ENCODE assay signal across 19 cellular contexts in the genomic region with DNA sequence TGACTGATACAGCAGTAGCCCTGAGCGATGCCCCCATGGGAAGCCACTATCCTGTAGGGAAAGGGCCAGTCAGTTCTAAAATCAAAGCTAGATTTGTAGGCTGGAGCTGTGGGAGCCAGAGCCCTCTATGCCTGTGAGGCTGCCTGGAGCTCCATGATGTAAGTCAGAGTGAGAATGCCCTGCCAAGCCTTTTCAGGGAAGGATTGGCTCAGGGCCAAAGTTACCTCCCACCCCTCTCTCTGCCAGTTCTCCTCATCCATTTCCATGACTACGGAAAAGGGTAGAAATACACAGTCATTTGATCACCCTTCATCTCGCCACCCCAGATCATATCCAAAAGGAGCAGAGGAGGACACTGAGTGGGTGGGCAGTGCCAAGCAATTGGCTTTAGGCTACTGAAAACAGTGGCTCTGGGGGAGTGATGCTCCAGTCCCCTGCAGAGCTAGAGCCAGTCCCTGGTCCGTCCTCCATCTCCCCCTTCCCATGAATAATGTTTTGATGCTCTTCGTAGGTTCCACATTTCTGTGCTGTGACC. TPM values are rescaled to one million over a fixed set of nuclear protein-coding genes. Genes with fewer than 3 reads are reported as not detected.
DNase-seq lines count a peak whose midpoint lies in the region; ATAC-seq, FAIRE-seq and TF ChIP-seq lines count a peak whose summit lies in the region.
"Had no signal": no experiment of that assay in that cellular context is flagged by ENCODE, and none has a peak within 500 bp of the region (broad histone marks: within the 10 kb centered on the region; RNA-seq: fewer than 3 reads in every experiment).

No MANE protein-coding gene starts in this region.

- no peaks in the 10 kb centered on the region for H3K9me1 ChIP-seq in K562 (ENCODE audit: control insufficient read depth, insufficient read depth, low read length)

- no peak for FAIRE-seq in K562 (lab: Jason Lieb, UNC)

- DNase-seq in NCI-H1694 (lab: John Stamatoyannopoulos, UW) (peak; percentile 94), NCI-H2227 treated with DMSO at 0.1 percent for 48 hours (lab: John Stamatoyannopoulos, UW) (peak; percentile 65), K562 (ENCODE audit: extremely low read depth in 1 of 4, low spot score in 3 of 4) (no peak), DMS153 (lab: John Stamatoyannopoulos, UW) (no peak)
- DNase-seq: CD8-positive, alpha-beta memory T cell; EL; IMR-90; NCI-H187; NCI-H524 treated with DMSO at 0.1 percent for 48 hours; PC-3; T-cell had no signal

- in situ Hi-C loops in K562 (cut with MboI): no loop called here

- TF ChIP-seq POLR2A in K562 (conservative IDR thresholded peaks at IDR 0.05): no peak

- no peaks in the 10 kb centered on the region; a peak in 1 of 5 replicates for H3K27me3 ChIP-seq in K562 (ENCODE audit: control insufficient read depth in 2 of 2, insufficient read depth in 2 of 2, low read length in 2 of 2)
- H3K27me3 ChIP-seq: BLaER1 had no signal

- H3K9me3 ChIP-seq in HEK293 (ENCODE audit: control insufficient read depth, insufficient read depth, low read depth, low read length): no peaks in the 10 kb centered on the region
- no peaks in the 10 kb centered on the region for H3K9me3 ChIP-seq in K562 (replicated peaks; ENCODE audit: control insufficient read depth, insufficient read depth, low read depth, low read length)
- H3K9me3 ChIP-seq: BLaER1, HAP-1 had no signal

- no peaks in the 10 kb centered on the region for H3K79me2 ChIP-seq in K562 (ENCODE audit: control insufficient read depth, insufficient read depth, low read length)

- TF ChIP-seq RAD21 in K562 (CRISPR knock-in tag; conservative IDR thresholded peaks at IDR 0.05 in 1 of 2, IDR thresholded peaks at IDR 0.05 in 1 of 2): no peak

- no peak overlapping the region for H2AFZ ChIP-seq in K562 (ENCODE audit: low read depth, low read length)

- BruUV-seq in K562 (replicated peaks; lab: Mats Ljungman, UMichigan): no TSS peak

- POLR2A ChIA-PET in HEK293 (lab: Yijun Ruan, JAX): no interaction called here
- POLR2A ChIA-PET in K562 (lab: Yijun Ruan, JAX): interaction anchor here (0.7 kb wide), 1 partner anchor 76 kb away, joined by 3 read pairs; no protein-coding TSS in a partner anchor

- TF ChIP-seq CTCF in HEK293 (tag by site-specific recombination; IDR thresholded peaks at IDR 0.05) (no peak), K562 (IDR thresholded peaks at IDR 0.05 in 2 of 3, conservative IDR thresholded peaks at IDR 0.05 in 1 of 3; ENCODE audit: insufficient read depth in 2 of 3, low read depth in 1 of 3, low read length in 3 of 3) (no peak)

- no peaks in the 10 kb centered on the region for H3K4me1 ChIP-seq in HEK293 (ENCODE audit: control insufficient read depth, insufficient read depth, low read length)
- no peaks in the 10 kb centered on the region for H3K4me1 ChIP-seq in K562 (replicated peaks in 1 of 2; ENCODE audit: control insufficient read depth in 2 of 2, insufficient read depth in 2 of 2, low read length in 2 of 2)
- H3K4me1 ChIP-seq: BLaER1, HAP-1 had no signal

- no peak overlapping the region for H3K4me2 ChIP-seq in K562 (ENCODE audit: insufficient read depth, low read length)
- H3K4me2 ChIP-seq: BLaER1 had no signal

- H3K27ac ChIP-seq in HEK293 (ENCODE audit: extremely low read depth, low read depth, low read length): no peak overlapping the region
- no peak overlapping the region for H3K27ac ChIP-seq in K562 (ENCODE audit: extremely low read depth, low read depth, low read length)
- H3K27ac ChIP-seq: BLaER1 had no signal

- 0 out of 2 replicates have a peak, but pooled peaks cover 7% of the 10 kb centered on the region for H4K20me1 ChIP-seq in K562 (replicated peaks; ENCODE audit: control insufficient read depth, insufficient read depth, low read length)
- H4K20me1 ChIP-seq: BLaER1 had no signal

- H3K9ac ChIP-seq in K562 (ENCODE audit: insufficient read depth in 1 of 2, low read depth in 2 of 2, low read length in 2 of 2): no peak overlapping the region
- H3K9ac ChIP-seq: BLaER1 had no signal

- H3K36me3 ChIP-seq in HEK293 (ENCODE audit: control insufficient read depth in 2 of 2, insufficient read depth in 1 of 2, low read length in 2 of 2) (no peaks in the 10 kb centered on the region), K562 (ENCODE audit: control insufficient read depth, insufficient read depth, low read length) (no peaks in the 10 kb centered on the region)
- H3K36me3 ChIP-seq: BLaER1, HAP-1 had no signal

- no peak for ATAC-seq in K562
- ATAC-seq in HG03039 (IDR thresholded peaks at IDR 0.05; ENCODE audit: unreplicated experiment): no peak
- no peak for ATAC-seq in GM18873 (IDR thresholded peaks at IDR 0.05; ENCODE audit: low FRiP score, unreplicated experiment)
- ATAC-seq: PC-3, T-cell had no signal

- intact Hi-C loops in K562 (cut with micrococcal nuclease): no loop called here

- H3K4me3 ChIP-seq in HEK293 (ENCODE audit: low read depth, low read length): no peak overlapping the region
- H3K4me3 ChIP-seq in K562: no peak overlapping the region
- H3K4me3 ChIP-seq: BLaER1, HAP-1 had no signal

- CTCF ChIA-PET in HEK293 (lab: Yijun Ruan, JAX) (interaction anchor here (0.7 to 2.0 kb wide), 3 partner anchors 31 to 177 kb away, joined by 3 to 7 read pairs (median 3); no protein-coding TSS in a partner anchor), K562 (lab: Yijun Ruan, JAX; ENCODE audit: low intra/inter-chr PET ratio) (no interaction called here)

- 0% methylated on average over 5 of the region's 5 CpGs for WGBS in K562 (ENCODE audit: insufficient coverage, low coverage, missing lambda C conversion rate)

- no peak for TF ChIP-seq EP300 in K562 (IDR thresholded peaks at IDR 0.05; ENCODE audit: low read length)

TF ChIP-seq in K562, 482 proteins besides CTCF, POLR2A, EP300 and RAD21:
- TF ChIP-seq L3MBTL2 (IDR thresholded peaks at IDR 0.05): no peak
- no peak for TF ChIP-seq ZSCAN29 (IDR thresholded peaks at IDR 0.05)
- TF ChIP-seq NFIC (IDR thresholded peaks at IDR 0.05): peak; percentile 60; the same call in 1 of the 2 replicates

RNA-seq across cellular contexts. Expression of a gene that starts 59.5 kb away (rescaled TPM):
- total RNA-seq in K562 (2011; cell fraction: chromatin; rRNA removed; ENCODE audit: low replicate concordance): not detected in 2 replicates
- total RNA-seq in K562 (2011; cell fraction: nucleolus; rRNA removed): not detected in 2 replicates
- total RNA-seq in K562 (2011; cell fraction: nucleoplasm; rRNA removed): not detected in 2 replicates
- not detected in 2 replicates for total RNA-seq in K562 (2014; rRNA removed)
- total RNA-seq in K562 (2014; rRNA removed; fragmentation: Illumina TruSeq; extraction: Trizol): not detected in 2 replicates
- not detected in 2 replicates for total RNA-seq in K562 (2015; rRNA removed; fragmentation: Illumina TruSeq; extraction: Trizol)
- 0.09 TPM in 1 of 2 replicates, not detected in the other for total RNA-seq in K562 (2021)
- polyA plus RNA-seq in K562 (2011; rRNA removed): not detected in 2 replicates
- not detected in 2 replicates for polyA plus RNA-seq in K562 (2011; cell fraction: cytosol; rRNA removed)
- polyA plus RNA-seq in K562 (2011; cell fraction: nucleus; rRNA removed): not detected in 2 replicates
- polyA plus RNA-seq in K562 (2012): not detected in 2 replicates
- not detected in 2 replicates for polyA plus RNA-seq in K562 (2014; fragmentation: Illumina TruSeq; extraction: Trizol)
- polyA plus RNA-seq in K562 (2014; fragmentation: Nextera tagmentation; extraction: Ambion mirVana): not detected
- polyA plus RNA-seq in K562 (2014; rRNA removed): not detected in 2 replicates
- not detected in 2 replicates for polyA minus RNA-seq in K562 (2011; rRNA and poly(A)+ RNA removed)
- not detected in 2 replicates for polyA minus RNA-seq in K562 (2011; cell fraction: cytosol; rRNA and poly(A)+ RNA removed)
- not detected in 2 replicates for polyA minus RNA-seq in K562 (2011; cell fraction: nucleus; rRNA and poly(A)+ RNA removed)
- total RNA-seq: HT-29, LHCN-M2, PC-3, SK-MEL-5 had no signal

Comparison
In these comparisons a context has a peak if more than half of its experiments do, and no peak if none do; other contexts are left out.
1. DNase-seq: peak in NCI-H1694 (single experiment) and NCI-H2227 treated with DMSO at 0.1 percent for 48 hours (single experiment); none in K562 (0 of 4) and DMS153 (single experiment).